ENCODE assay signal across 11 cellular contexts in the genomic region with DNA sequence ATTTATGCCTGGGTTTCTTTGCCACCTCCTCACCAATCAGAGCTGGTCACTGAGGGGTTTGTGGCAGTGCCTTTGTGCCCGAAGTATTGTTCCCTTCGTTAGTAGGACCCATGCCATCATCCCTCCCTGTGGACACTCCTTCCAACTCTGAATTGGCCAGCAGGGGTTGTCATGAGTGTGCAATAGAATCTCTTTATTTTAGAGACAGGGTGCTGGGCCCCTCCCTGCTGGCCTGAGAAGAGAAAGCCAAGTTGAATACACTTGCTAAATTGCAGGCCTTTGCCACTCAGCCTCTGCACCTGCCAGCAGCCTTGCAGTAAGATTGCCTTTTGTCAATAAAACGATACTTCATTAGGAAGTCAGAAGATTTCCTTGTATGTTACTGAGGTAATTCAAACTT. TPM values are rescaled to one million over a fixed set of nuclear protein-coding genes. Genes with fewer than 3 reads are reported as not detected.
DNase-seq lines count a peak whose midpoint lies in the region; ATAC-seq, FAIRE-seq and TF ChIP-seq lines count a peak whose summit lies in the region.
"Had no signal": no experiment of that assay in that cellular context is flagged by ENCODE, and none has a peak within 500 bp of the region (broad histone marks: within the 10 kb centered on the region; RNA-seq: fewer than 3 reads in every experiment).

No MANE protein-coding gene starts in this region.

- TF ChIP-seq RAD21 in K562 (CRISPR knock-in tag; conservative IDR thresholded peaks at IDR 0.05 in 1 of 2, IDR thresholded peaks at IDR 0.05 in 1 of 2): no peak

- WGBS in K562 (ENCODE audit: insufficient coverage, low coverage, missing lambda C conversion rate): 81% methylated on average over 3 of the region's 3 CpGs
- 55 to 89% methylated on average over 3 of the region's 3 CpGs for WGBS in lung, 2 donors

- H3K36me3 ChIP-seq in Loucy (ENCODE audit: insufficient read depth, low read length): peaks cover 84% of the 10 kb centered on the region; the same call in 1 of the 2 replicates
- peaks cover 71% of the 10 kb centered on the region; the same call in 2 of the 3 replicates for H3K36me3 ChIP-seq in K562 (ENCODE audit: control insufficient read depth, insufficient read depth, low read length)
- peaks cover 23 to 38% of the 10 kb centered on the region in 2 donors for H3K36me3 ChIP-seq in lung (ENCODE audit: control insufficient read depth in 2 of 2, insufficient read depth in 2 of 2, low read length in 2 of 2)

- H2AFZ ChIP-seq in Loucy (ENCODE audit: low read length): no peak overlapping the region
- H2AFZ ChIP-seq in K562 (ENCODE audit: low read depth, low read length): no peak overlapping the region

- H3K9me3 ChIP-seq in Loucy (ENCODE audit: insufficient read depth, low read depth, low read length) (no peaks in the 10 kb centered on the region), K562 (replicated peaks; ENCODE audit: control insufficient read depth, insufficient read depth, low read depth, low read length) (no peaks in the 10 kb centered on the region), lung (ENCODE audit: control insufficient read depth in 2 of 2, insufficient read depth in 1 of 2, low read length in 1 of 2) (no peaks in the 10 kb centered on the region)

- H4K20me1 ChIP-seq in Loucy (ENCODE audit: insufficient read depth, low read length, poor library complexity, severe bottlenecking) (no peaks in the 10 kb centered on the region), K562 (replicated peaks; ENCODE audit: control insufficient read depth, insufficient read depth, low read length) (no peaks in the 10 kb centered on the region)

- H3K79me2 ChIP-seq in Loucy (ENCODE audit: insufficient read depth, low read length): no peaks in the 10 kb centered on the region
- no peaks in the 10 kb centered on the region for H3K79me2 ChIP-seq in K562 (ENCODE audit: control insufficient read depth, insufficient read depth, low read length)

- BruUV-seq in K562 (replicated peaks; lab: Mats Ljungman, UMichigan): no TSS peak

- H3K9me1 ChIP-seq in K562 (ENCODE audit: control insufficient read depth, insufficient read depth, low read length): no peaks in the 10 kb centered on the region

- peak; percentile 72; the same call in 2 of the 3 replicates for ATAC-seq in K562
- ATAC-seq in lung (ENCODE audit: insufficient read depth, low FRiP score): peak; percentile 62
- no peak for ATAC-seq in GM21737 (IDR thresholded peaks at IDR 0.05; ENCODE audit: unreplicated experiment)
- ATAC-seq: activated CD4-positive, CD25-positive, alpha-beta regulatory T cell treated with anti-CD3 and anti-CD28 coated beads, Interleukin-2, amount 50 U/mL, for 24 hours had no signal

- H3K27me3 ChIP-seq in Loucy (ENCODE audit: insufficient read depth, low read length, poor library complexity, severe bottlenecking) (no peaks in the 10 kb centered on the region), K562 (ENCODE audit: control insufficient read depth in 2 of 2, insufficient read depth in 2 of 2, low read length in 2 of 2) (no peaks in the 10 kb centered on the region), lung (ENCODE audit: control insufficient read depth, insufficient read depth) (no peaks in the 10 kb centered on the region)

- H3K4me2 ChIP-seq in Loucy (ENCODE audit: low read depth, low read length, poor library complexity, severe bottlenecking) (no peak overlapping the region), K562 (ENCODE audit: insufficient read depth, low read length) (no peak overlapping the region)

- no peak for TF ChIP-seq POLR2A in K562 (conservative IDR thresholded peaks at IDR 0.05)

- in situ Hi-C loops in K562 (cut with MboI): no loop called here

- POLR2A ChIA-PET in K562 (lab: Yijun Ruan, JAX): no interaction called here

- FAIRE-seq in K562 (lab: Jason Lieb, UNC) (no peak), HTR-8/SVneo (lab: Jason Lieb, UNC) (no peak)

- DNase-seq in AG20443 (ENCODE audit: low spot score) (peak; percentile 41), K562 (ENCODE audit: extremely low read depth in 1 of 4, low spot score in 3 of 4) (peak in 2 of 4 experiments; percentile 19 to 25), lung (ENCODE audit: low spot score) (peak; percentile 38), NK-92 (lab: John Stamatoyannopoulos, UW; ENCODE audit: unreplicated experiment) (no peak), HTR-8/SVneo (ENCODE audit: insufficient read length, low spot score) (no peak)
- no peak for DNase-seq in activated CD4-positive, CD25-positive, alpha-beta regulatory T cell (lab: John Stamatoyannopoulos, UW)
- DNase-seq: kidney glomerular epithelial cell; stimulated activated CD4-positive, alpha-beta T cell treated with anti-CD3 and anti-CD28 coated beads, Interleukin-4, amount 100 ng/mL, for 4 hours had no signal

- TF ChIP-seq EP300 in K562 (IDR thresholded peaks at IDR 0.05; ENCODE audit: low read length): no peak

- CTCF ChIA-PET in K562 (lab: Yijun Ruan, JAX; ENCODE audit: low intra/inter-chr PET ratio): no interaction called here

- TF ChIP-seq CTCF in Loucy (conservative IDR thresholded peaks at IDR 0.05; ENCODE audit: low read length) (peak; percentile 32), K562 (IDR thresholded peaks at IDR 0.05 in 2 of 3, conservative IDR thresholded peaks at IDR 0.05 in 1 of 3; ENCODE audit: insufficient read depth in 2 of 3, low read depth in 1 of 3, low read length in 3 of 3) (peak; percentile 16 to 34 (median 20); a peak in 3 of 6 replicates), lung (IDR thresholded peaks at IDR 0.05; ENCODE audit: control extremely low read depth, extremely low read depth) (no peak)

- intact Hi-C loops in K562 (cut with micrococcal nuclease): no loop called here

- H3K4me1 ChIP-seq in Loucy (ENCODE audit: insufficient read depth, low read length, poor library complexity, severe bottlenecking): no peaks in the 10 kb centered on the region
- no peaks in the 10 kb centered on the region for H3K4me1 ChIP-seq in K562 (replicated peaks in 1 of 2; ENCODE audit: control insufficient read depth in 2 of 2, insufficient read depth in 2 of 2, low read length in 2 of 2)
- H3K4me1 ChIP-seq in lung (ENCODE audit: control insufficient read depth in 2 of 2, insufficient read depth in 2 of 2, low read length in 2 of 2): no peaks in the 10 kb centered on the region

- H3K4me3 ChIP-seq in Loucy (ENCODE audit: low read length, poor library complexity, severe bottlenecking) (no peak overlapping the region), K562 (no peak overlapping the region), lung (no peak overlapping the region)

- no peak overlapping the region for H3K9ac ChIP-seq in Loucy (ENCODE audit: low read depth, low read length, poor library complexity, severe bottlenecking)
- H3K9ac ChIP-seq in K562 (ENCODE audit: insufficient read depth in 1 of 2, low read depth in 2 of 2, low read length in 2 of 2): no peak overlapping the region

- H3K27ac ChIP-seq in K562 (ENCODE audit: extremely low read depth, low read depth, low read length) (no peak overlapping the region), lung (ENCODE audit: low read depth in 1 of 2, low read length in 1 of 2) (no peak overlapping the region)

- H3K9me2 ChIP-seq in Loucy (replicated peaks; ENCODE audit: low read depth, low read length): no peaks in the 10 kb centered on the region

- H3F3A ChIP-seq in Loucy (ENCODE audit: low read depth): no peaks in the 10 kb centered on the region

TF ChIP-seq in K562, 482 proteins besides CTCF, POLR2A, EP300 and RAD21 (continues in another document):
- TF ChIP-seq, protein P1, sequence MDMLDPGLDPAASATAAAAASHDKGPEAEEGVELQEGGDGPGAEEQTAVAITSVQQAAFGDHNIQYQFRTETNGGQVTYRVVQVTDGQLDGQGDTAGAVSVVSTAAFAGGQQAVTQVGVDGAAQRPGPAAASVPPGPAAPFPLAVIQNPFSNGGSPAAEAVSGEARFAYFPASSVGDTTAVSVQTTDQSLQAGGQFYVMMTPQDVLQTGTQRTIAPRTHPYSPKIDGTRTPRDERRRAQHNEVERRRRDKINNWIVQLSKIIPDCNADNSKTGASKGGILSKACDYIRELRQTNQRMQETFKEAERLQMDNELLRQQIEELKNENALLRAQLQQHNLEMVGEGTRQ (CRISPR knock-in tag; IDR thresholded peaks at IDR 0.05): no peak
- TF ChIP-seq, protein P2, sequence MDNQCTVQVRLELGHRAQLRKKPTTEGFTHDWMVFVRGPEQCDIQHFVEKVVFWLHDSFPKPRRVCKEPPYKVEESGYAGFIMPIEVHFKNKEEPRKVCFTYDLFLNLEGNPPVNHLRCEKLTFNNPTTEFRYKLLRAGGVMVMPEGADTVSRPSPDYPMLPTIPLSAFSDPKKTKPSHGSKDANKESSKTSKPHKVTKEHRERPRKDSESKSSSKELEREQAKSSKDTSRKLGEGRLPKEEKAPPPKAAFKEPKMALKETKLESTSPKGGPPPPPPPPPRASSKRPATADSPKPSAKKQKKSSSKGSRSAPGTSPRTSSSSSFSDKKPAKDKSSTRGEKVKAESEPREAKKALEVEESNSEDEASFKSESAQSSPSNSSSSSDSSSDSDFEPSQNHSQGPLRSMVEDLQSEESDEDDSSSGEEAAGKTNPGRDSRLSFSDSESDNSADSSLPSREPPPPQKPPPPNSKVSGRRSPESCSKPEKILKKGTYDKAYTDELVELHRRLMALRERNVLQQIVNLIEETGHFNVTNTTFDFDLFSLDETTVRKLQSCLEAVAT (IDR thresholded peaks at IDR 0.05): no peak
- TF ChIP-seq CTBP1 (IDR thresholded peaks at IDR 0.05; ENCODE audit: borderline replicate concordance) (no peak), CHCHD3 (CRISPR knock-in tag; IDR thresholded peaks at IDR 0.05) (no peak)

RNA-seq across cellular contexts. Expression of a gene that starts 40.7 kb away (rescaled TPM):
- not detected in 2 replicates for total RNA-seq in K562 (2011; cell fraction: chromatin; rRNA removed; ENCODE audit: low replicate concordance)
- total RNA-seq in K562 (2011; cell fraction: nucleolus; rRNA removed): not detected in 2 replicates
- not detected in 2 replicates for total RNA-seq in K562 (2011; cell fraction: nucleoplasm; rRNA removed)
- total RNA-seq in K562 (2014; rRNA removed) (not detected in 2 replicates), K562 (2014; rRNA removed; fragmentation: Illumina TruSeq; extraction: Trizol) (not detected in 2 replicates), K562 (2015; rRNA removed; fragmentation: Illumina TruSeq; extraction: Trizol) (not detected in 2 replicates), K562 (2021) (not detected in 2 replicates), lung (not detected)
- polyA plus RNA-seq in K562 (2011; rRNA removed) (not detected in 2 replicates), K562 (2014; fragmentation: Illumina TruSeq; extraction: Trizol) (not detected in 2 replicates), K562 (2014; fragmentation: Nextera tagmentation; extraction: Ambion mirVana) (not detected), K562 (2014; rRNA removed) (not detected in 2 replicates), lung (under 1 TPM; 0.04 to 0.07 TPM)
- polyA plus RNA-seq in K562 (2011; cell fraction: cytosol; rRNA removed): not detected in 2 replicates
- 0.04 TPM in 1 of 2 replicates, not detected in the other for polyA plus RNA-seq in K562 (2011; cell fraction: nucleus; rRNA removed)
- 0.01 TPM in 1 of 2 replicates, not detected in the other for polyA plus RNA-seq in K562 (2012)
- polyA minus RNA-seq in K562 (2011; rRNA and poly(A)+ RNA removed): not detected in 2 replicates
- polyA minus RNA-seq in K562 (2011; cell fraction: cytosol; rRNA and poly(A)+ RNA removed): 0.95 and 1.3 TPM in 2 replicates
- polyA minus RNA-seq in K562 (2011; cell fraction: nucleus; rRNA and poly(A)+ RNA removed): 0.13 TPM in 1 of 2 replicates, not detected in the other

Comparison
In these comparisons a context has a peak if more than half of its experiments do, and no peak if none do; other contexts are left out.
1. DNase-seq: peak in AG20443 (single experiment) and lung (single experiment); none in NK-92 (single experiment), HTR-8/SVneo (single experiment) and activated CD4-positive, CD25-positive, alpha-beta regulatory T cell (0 of 4).